11 cellular contexts compared by ENCODE assay signal in genomic region chr2:237488901-237489860, GRCh38. TPM values are rescaled to one million over a fixed set of nuclear protein-coding genes. Genes with fewer than 3 reads are reported as not detected.
A peak's percentile ranks its signal among the peaks of the same experiment; 100 is the strongest.
DNase-seq lines count a peak whose midpoint lies in the region; ATAC-seq and TF ChIP-seq lines count a peak whose summit lies in the region.
"Had no signal": no experiment of that assay in that cellular context is flagged by ENCODE, and none has a peak within 500 bp of the region (broad histone marks: within the 10 kb centered on the region; RNA-seq: fewer than 3 reads in every experiment).

No MANE protein-coding gene starts in this region.

- H3K36me3 ChIP-seq in BLaER1 (no peaks in the 10 kb centered on the region), MG63 (no peaks in the 10 kb centered on the region)

- peaks cover 18% of the 10 kb centered on the region for H3K27me3 ChIP-seq in BLaER1
- no peaks in the 10 kb centered on the region for H3K27me3 ChIP-seq in MG63

- H3K4me3 ChIP-seq in BLaER1 (no peak overlapping the region), MG63 (no peak overlapping the region), epithelial cell of proximal tubule (ENCODE audit: low read depth, low read length) (peak overlapping the region; percentile 74)

- peaks cover 51% of the 10 kb centered on the region for H3K9me3 ChIP-seq in BLaER1
- peaks cover 9% of the 10 kb centered on the region for H3K9me3 ChIP-seq in MG63

- peaks cover 15% of the 10 kb centered on the region for H3K4me1 ChIP-seq in BLaER1

- H3K27ac ChIP-seq in BLaER1, result no peak overlapping the region

- ATAC-seq in omental fat pad (ENCODE audit: low FRiP score) (no peak), HG03342 (IDR thresholded peaks at IDR 0.05; ENCODE audit: unreplicated experiment) (no peak)

- TF ChIP-seq CTCF in epithelial cell of proximal tubule (conservative IDR thresholded peaks at IDR 0.05; ENCODE audit: low read depth, low read length) (no peak), omental fat pad (IDR thresholded peaks at IDR 0.05) (no peak)

- peak; percentile 70 for DNase-seq in MG63
- no peak for DNase-seq in epithelial cell of proximal tubule (ENCODE audit: low read depth)
- peak; percentile 82 for DNase-seq in mucosa of gallbladder (ENCODE audit: low spot score)
- no peak for DNase-seq in activated CD4-positive, CD25-positive, alpha-beta regulatory T cell (lab: John Stamatoyannopoulos, UW)
- DNase-seq in omental fat pad (ENCODE audit: low spot score), result no peak
- no peak for DNase-seq in activated gamma-delta T cell (lab: John Stamatoyannopoulos, UW)
- DNase-seq: activated effector memory CD4-positive, alpha-beta T cell treated with Interleukin-2 at 50 U/mL for 16 hours; erythroblast; NCI-H2107 had no signal

- H3K9ac ChIP-seq in BLaER1, result no peak overlapping the region

- H4K20me1 ChIP-seq in BLaER1, result no peaks in the 10 kb centered on the region

- H3K4me2 ChIP-seq in BLaER1, result peak overlapping the region; percentile 46

RNA-seq across cellular contexts. Expression of gene MLPH, which starts 2.1 kb away (rescaled TPM):
- total RNA-seq in MG63 (2014; rRNA removed; shearing (Covaris generic); ENCODE audit: low replicate concordance), result 0.59 TPM in 1 of 2 replicates, not detected in the other
- total RNA-seq in epithelial cell of proximal tubule (35.4 and 36.0 TPM in 2 replicates), mucosa of gallbladder (222 TPM), omental fat pad (10 to 100 TPM in 1 of 4 donors, 1 to 10 TPM in 3; 3.8 to 23.6 (median 6.4) TPM)

Comparison
In these comparisons a context has a peak if more than half of its experiments do, and no peak if none do; other contexts are left out.
1. DNase-seq: peak in MG63 (single experiment) and mucosa of gallbladder (single experiment); none in epithelial cell of proximal tubule (single experiment), activated CD4-positive, CD25-positive, alpha-beta regulatory T cell (0 of 4), omental fat pad (single experiment) and activated gamma-delta T cell (single experiment).